ENCODE assay signal across 19 cellular contexts in genomic region chr19:43083721-43084120, GRCh38. TPM values are rescaled to one million over a fixed set of nuclear protein-coding genes. Genes with fewer than 3 reads are reported as not detected.
"Had no signal": no experiment of that assay in that cellular context is flagged by ENCODE, and none has a peak within 500 bp of the region (broad histone marks: within the 10 kb centered on the region; RNA-seq: fewer than 3 reads in every experiment).

No MANE protein-coding gene starts in this region.

RNA-seq across cellular contexts. Expression of gene PSG2, which starts 1.2 kb away (rescaled TPM):
- total RNA-seq: activated naive CD4-positive, alpha-beta T cell treated with anti-CD3 and anti-CD28 coated beads for 36 hours; activated naive CD4-positive, alpha-beta T cell treated with anti-CD3 and anti-CD28 coated beads, Interleukin-2, amount 50 U/mL, for 72 hours; activated naive CD8-positive, alpha-beta T cell treated with anti-CD3 and anti-CD28 coated beads for 36 hours; activated naive CD8-positive, alpha-beta T cell treated with anti-CD3 and anti-CD28 coated beads, Interleukin-2, amount 10 ng/mL, durations not matched to agents 7 days and 5 days; activated T-cell treated with anti-CD3 and anti-CD28 coated beads, Interleukin-2, amount 50 U/mL, for 4 hours; activated T-cell treated with anti-CD3 and anti-CD28 coated beads, Interleukin-2, amount 50 U/mL, for 72 hours; activated T-helper 1 cell treated with anti-CD3 and anti-CD28 coated beads, Interleukin-12 subunit alpha, Interleukin-12 subunit beta, Interleukin-2, Interleukin-4 antibody, amounts not matched to agents 30 ng/mL and 10 ng/mL and 1 ng/mL, durations not matched to agents 14 hours and 24 hours and 36 hours; activated T-helper 2 cell treated with anti-CD3 and anti-CD28 coated beads, Interferon-gamma antibody, Interleukin-2, Interleukin-4, amounts not matched to agents 10 μg/mL and 5 μg/mL and 100 μg/mL, durations not matched to agents 14 hours and 24 hours and 36 hours; adrenal gland; aorta; ascending aorta; body of pancreas; breast epithelium; bronchial epithelial cell; cardiac muscle cell; cardiac septum; cerebellum; chondrocyte had no signal
- polyA plus RNA-seq: adipose tissue, adrenal gland, aorta, cardiac muscle cell had no signal

RNA-seq across cellular contexts. Expression of gene PSG11, which starts 57.5 kb away (rescaled TPM):
- total RNA-seq: activated naive CD4-positive, alpha-beta T cell treated with anti-CD3 and anti-CD28 coated beads for 36 hours; activated naive CD8-positive, alpha-beta T cell treated with anti-CD3 and anti-CD28 coated beads for 36 hours; activated naive CD8-positive, alpha-beta T cell treated with anti-CD3 and anti-CD28 coated beads, Interleukin-2, amount 10 ng/mL, durations not matched to agents 7 days and 5 days; activated T-cell treated with anti-CD3 and anti-CD28 coated beads, Interleukin-2, amount 50 U/mL, for 4 hours; activated T-cell treated with anti-CD3 and anti-CD28 coated beads, Interleukin-2, amount 50 U/mL, for 72 hours; activated T-helper 1 cell treated with anti-CD3 and anti-CD28 coated beads, Interleukin-12 subunit alpha, Interleukin-12 subunit beta, Interleukin-2, Interleukin-4 antibody, amounts not matched to agents 30 ng/mL and 10 ng/mL and 1 ng/mL, durations not matched to agents 14 hours and 24 hours and 36 hours; activated T-helper 2 cell treated with anti-CD3 and anti-CD28 coated beads, Interferon-gamma antibody, Interleukin-2, Interleukin-4, amounts not matched to agents 10 μg/mL and 5 μg/mL and 100 μg/mL, durations not matched to agents 14 hours and 24 hours and 36 hours; adrenal gland; aorta; ascending aorta; body of pancreas; breast epithelium; bronchial epithelial cell; cardiac muscle cell; cardiac septum; cerebellum; chondrocyte had no signal
- polyA plus RNA-seq: adipose tissue, adrenal gland, aorta, cardiac muscle cell had no signal
